28 cellular contexts compared by ENCODE assay signal in genomic region chr12:123160801-123161487, GRCh38. TPM values are rescaled to one million over a fixed set of nuclear protein-coding genes. Genes with fewer than 3 reads are reported as not detected.
A peak's percentile ranks its signal among the peaks of the same experiment; 100 is the strongest.
DNase-seq lines count a peak whose midpoint lies in the region; TF ChIP-seq lines count a peak whose summit lies in the region.
"Had no signal": no experiment of that assay in that cellular context is flagged by ENCODE, and none has a peak within 500 bp of the region (broad histone marks: within the 10 kb centered on the region; RNA-seq: fewer than 3 reads in every experiment).

No MANE protein-coding gene starts in this region.

- H3K27ac ChIP-seq in testis: no peak overlapping the region
- H3K27ac ChIP-seq: 22Rv1, C4-2B, epithelial cell of prostate, suprapubic skin had no signal

- H3K36me3 ChIP-seq in testis (ENCODE audit: low read depth, missing control alignments): no peaks in the 10 kb centered on the region

- no peak overlapping the region for H3K4me3 ChIP-seq in cardiac fibroblast (replicated peaks in 1 of 2; ENCODE audit: low read depth in 2 of 2, low read length in 2 of 2)
- H3K4me3 ChIP-seq in testis: no peak overlapping the region
- H3K4me3 ChIP-seq: lung, smooth muscle cell, suprapubic skin had no signal

- DNase-seq in NCI-H82 (lab: John Stamatoyannopoulos, UW) (peak; percentile 56), NCI-H82 treated with DMSO at 0.1 percent for 48 hours (lab: John Stamatoyannopoulos, UW; ENCODE audit: unreplicated experiment) (no peak), cardiac fibroblast (ENCODE audit: low read depth in 2 of 2) (peak; percentile 25 to 54), kidney tubule cell (ENCODE audit: low spot score) (peak; percentile 93), testis (peak; percentile 37), mucosa of gallbladder (ENCODE audit: low spot score) (no peak), HuH-7.5 (ENCODE audit: low spot score) (no peak)
- DNase-seq in activated CD8-positive, alpha-beta memory T cell treated with anti-CD3 and anti-CD28 coated beads, Interleukin-2, amount 50 U/mL, for 48 hours: no peak
- DNase-seq: activated CD8-positive, alpha-beta T cell treated with anti-CD3 and anti-CD28 coated beads for 36 hours; activated naive CD4-positive, alpha-beta T cell treated with anti-CD3 and anti-CD28 coated beads, Interleukin-2, amount 50 U/mL, for 16 hours; Caco-2; DND-41; effector CD8-positive, alpha-beta T cell; GF-D8; islet precursor cell; Kasumi-1; NCI-H1436 treated with DMSO at 0.1 percent for 48 hours; NCI-H2107; NCI-H345; NCI-H748 treated with DMSO at 0.1 percent for 48 hours; nephron progenitor cell; stimulated activated naive CD4-positive, alpha-beta T cell had no signal

- H3K27me3 ChIP-seq in testis: no peaks in the 10 kb centered on the region
- H3K27me3 ChIP-seq: suprapubic skin had no signal

- 59 to 69% methylated on average over 11 of the region's 11 CpGs for WGBS in testis, 2 donors

- H3K4me1 ChIP-seq in testis: no peaks in the 10 kb centered on the region
- H3K4me1 ChIP-seq: suprapubic skin had no signal

- TF ChIP-seq POLR2A in testis (IDR thresholded peaks at IDR 0.05): no peak

- TF ChIP-seq CTCF in cardiac fibroblast (IDR thresholded peaks at IDR 0.05; ENCODE audit: low read depth, low read length) (no peak), testis (IDR thresholded peaks at IDR 0.05) (no peak)

- H3K9me3 ChIP-seq in testis: no peaks in the 10 kb centered on the region
- H3K9me3 ChIP-seq: Caco-2, suprapubic skin had no signal

- intact Hi-C loops in testis (cut with DNase I; ENCODE audit: low total_unique reads): no loop called here

RNA-seq across cellular contexts. Expression of gene PITPNM2, which starts 10.1 kb away (rescaled TPM):
- total RNA-seq in testis: 10 to 100 TPM; 25.3 to 38.3 TPM
- 24.2 TPM for polyA plus RNA-seq in testis (ENCODE audit: insufficient read depth, low read depth, low replicate concordance)
- total RNA-seq in mucosa of gallbladder: 12.8 TPM

Comparison
In these comparisons a context has a peak if more than half of its experiments do, and no peak if none do; other contexts are left out.
1. DNase-seq: peak in NCI-H82 (single experiment), cardiac fibroblast (2 of 2), kidney tubule cell (single experiment) and testis (single experiment); none in NCI-H82 treated with DMSO at 0.1 percent for 48 hours (single experiment), activated CD8-positive, alpha-beta memory T cell treated with anti-CD3 and anti-CD28 coated beads, Interleukin-2, amount 50 U/mL, for 48 hours (single experiment), mucosa of gallbladder (single experiment) and HuH-7.5 (single experiment).